Comparison of ENCODE assay signal across 19 cellular contexts in the genomic region with DNA sequence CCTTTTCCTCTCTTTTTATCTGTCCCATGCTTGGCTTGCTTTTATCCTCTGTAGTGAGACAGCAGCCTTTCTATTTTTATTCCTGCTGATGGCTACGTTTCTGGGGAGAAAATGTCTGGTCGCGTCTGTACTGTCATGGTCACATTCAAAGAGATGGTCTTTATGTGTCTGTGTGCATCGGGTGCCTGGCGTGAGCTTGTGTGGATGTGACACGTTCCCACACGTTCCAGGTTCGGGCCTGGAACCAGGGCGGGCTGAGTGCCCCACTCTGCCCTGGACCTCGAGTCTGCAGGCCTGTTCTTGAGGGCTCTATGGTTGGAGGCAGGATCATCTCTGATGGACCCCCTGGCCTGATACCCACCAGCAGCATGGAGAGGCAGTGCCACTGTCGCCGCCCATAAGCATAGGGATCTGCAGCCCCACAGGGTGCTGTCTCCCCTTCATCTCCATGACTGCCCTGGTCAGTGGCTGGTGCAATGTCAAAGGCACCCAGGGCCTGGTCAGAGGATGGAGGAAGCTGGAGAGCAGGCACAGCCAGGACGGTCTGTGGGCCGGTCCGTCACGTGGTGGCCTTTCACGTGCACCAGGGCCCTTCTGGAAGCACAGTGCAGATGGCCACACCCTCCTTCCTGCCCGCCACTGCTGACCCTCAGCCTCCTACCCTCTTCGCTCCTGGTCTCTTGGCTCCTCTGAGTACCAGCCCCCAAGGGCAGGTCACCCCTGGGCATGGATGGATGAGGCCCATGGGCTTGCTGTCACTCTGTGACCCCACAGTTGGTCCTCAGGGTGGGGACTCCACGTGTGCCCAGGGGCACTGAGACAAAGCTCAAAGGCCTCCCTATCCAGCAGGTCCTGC.
DNase-seq lines count a peak whose midpoint lies in the region; ATAC-seq, FAIRE-seq and TF ChIP-seq lines count a peak whose summit lies in the region.
"Had no signal": no experiment of that assay in that cellular context is flagged by ENCODE, and none has a peak within 500 bp of the region (broad histone marks: within the 10 kb centered on the region; RNA-seq: fewer than 3 reads in every experiment).

No MANE protein-coding gene starts in this region.

- H3K27me3 Mint-ChIP-seq in nephron progenitor cell (ENCODE audit: low read depth, poor library complexity), result peaks cover 6% of the 10 kb centered on the region

- DNase-seq in activated CD8-positive, alpha-beta memory T cell treated with anti-CD3 and anti-CD28 coated beads for 24 hours, result peak; percentile 32
- DNase-seq in activated CD8-positive, alpha-beta memory T cell treated with anti-CD3 and anti-CD28 coated beads, Interleukin-2, amount 50 U/mL, for 48 hours, result no peak
- DNase-seq in kidney (peak; percentile 34), nephron progenitor cell (no peak), ureter (ENCODE audit: low spot score) (peak; percentile 26), prostate gland (ENCODE audit: low spot score) (no peak), LoVo (ENCODE audit: low spot score) (no peak)
- DNase-seq: 8988T; BE2C; CD8-positive, alpha-beta memory T cell; DMS79 treated with DMSO at 0.1 percent for 48 hours; IMR-90; Kasumi-1; NCI-H1930; NCI-H69; PC-3 had no signal

- no peak overlapping the region for H3K9ac ChIP-seq in kidney (ENCODE audit: low read length in 2 of 2)

- H3K36me3 ChIP-seq in kidney (ENCODE audit: control insufficient read depth in 1 of 2, insufficient read depth in 2 of 2, low read length in 2 of 2) (no peaks in the 10 kb centered on the region), prostate gland (no peaks in the 10 kb centered on the region)
- H3K36me3 ChIP-seq: BE2C, HAP-1 had no signal

- intact Hi-C loops in kidney (cut with DNase I) (no loop called here), prostate gland (cut with DNase I) (no loop called here)

- WGBS in prostate gland, result 85% methylated on average over 20 of the region's 20 CpGs

- no peak for TF ChIP-seq POLR2A in prostate gland (IDR thresholded peaks at IDR 0.05)

- H3K4me1 ChIP-seq in kidney (ENCODE audit: control insufficient read depth in 1 of 2, insufficient read depth in 1 of 2, low read depth in 1 of 2, low read length in 2 of 2) (no peaks in the 10 kb centered on the region), prostate gland (replicated peaks) (no peaks in the 10 kb centered on the region)
- H3K4me1 ChIP-seq: BE2C, HAP-1 had no signal

- H3K4me3 ChIP-seq in kidney (ENCODE audit: low read length in 2 of 2), result no peak overlapping the region
- no peak overlapping the region for H3K4me3 ChIP-seq in prostate gland
- H3K4me3 ChIP-seq: HAP-1 had no signal

- FAIRE-seq in kidney (lab: Jason Lieb, UNC), result no peak

- H3K4me1 Mint-ChIP-seq in nephron progenitor cell, result peaks cover 52% of the 10 kb centered on the region
- H3K4me1 Mint-ChIP-seq: CD8-positive, alpha-beta memory T cell had no signal

- H3K9me3 Mint-ChIP-seq in nephron progenitor cell, result no peaks in the 10 kb centered on the region
- H3K9me3 Mint-ChIP-seq: CD8-positive, alpha-beta memory T cell had no signal

- H3K27ac Mint-ChIP-seq in nephron progenitor cell, result peak overlapping the region; percentile 2
- H3K27ac Mint-ChIP-seq: CD8-positive, alpha-beta memory T cell had no signal

- no peaks in the 10 kb centered on the region for H3K36me3 Mint-ChIP-seq in nephron progenitor cell (ENCODE audit: low read depth)
- H3K36me3 Mint-ChIP-seq: CD8-positive, alpha-beta memory T cell had no signal

- H3K9me3 ChIP-seq in kidney (ENCODE audit: control insufficient read depth in 1 of 2, low read length in 2 of 2) (no peaks in the 10 kb centered on the region), prostate gland (no peaks in the 10 kb centered on the region)
- H3K9me3 ChIP-seq: BE2C, HAP-1 had no signal

- ATAC-seq in HG03159 (IDR thresholded peaks at IDR 0.05; ENCODE audit: unreplicated experiment), result no peak
- ATAC-seq: PC-3 had no signal

- no peak overlapping the region for H3K4me3 Mint-ChIP-seq in nephron progenitor cell
- H3K4me3 Mint-ChIP-seq: CD8-positive, alpha-beta memory T cell had no signal

- TF ChIP-seq CTCF in kidney (IDR thresholded peaks at IDR 0.05; ENCODE audit: borderline replicate concordance, extremely low read depth, insufficient read depth) (no peak), nephron progenitor cell (IDR thresholded peaks at IDR 0.05) (no peak), prostate gland (IDR thresholded peaks at IDR 0.05) (no peak)

- H3K27ac ChIP-seq in kidney (ENCODE audit: low read depth in 2 of 2, low read length in 2 of 2) (no peak overlapping the region), prostate gland (no peak overlapping the region)
- H3K27ac ChIP-seq: RWPE1 had no signal

- H3K27me3 ChIP-seq in prostate gland (replicated peaks; ENCODE audit: insufficient read depth), result no peaks in the 10 kb centered on the region

Comparison
In these comparisons a context has a peak if more than half of its experiments do, and no peak if none do; other contexts are left out.
1. DNase-seq: peak in activated CD8-positive, alpha-beta memory T cell treated with anti-CD3 and anti-CD28 coated beads for 24 hours (single experiment), kidney (single experiment) and ureter (single experiment); none in activated CD8-positive, alpha-beta memory T cell treated with anti-CD3 and anti-CD28 coated beads, Interleukin-2, amount 50 U/mL, for 48 hours (single experiment), nephron progenitor cell (single experiment), prostate gland (single experiment) and LoVo (single experiment).